In genomic region chr11:70547821-70548670, GRCh38 we compare ENCODE assay signal across 18 cellular contexts.
DNase-seq lines count a peak whose midpoint lies in the region; ATAC-seq and TF ChIP-seq lines count a peak whose summit lies in the region.
"Had no signal": no experiment of that assay in that cellular context is flagged by ENCODE, and none has a peak within 500 bp of the region (broad histone marks: within the 10 kb centered on the region; RNA-seq: fewer than 3 reads in every experiment).

No MANE protein-coding gene starts in this region.

- peak; percentile 44 for ATAC-seq in left lobe of liver
- ATAC-seq in GM18909 (IDR thresholded peaks at IDR 0.05; ENCODE audit: poor library complexity, unreplicated experiment) = no peak
- no peak for ATAC-seq in HG03159 (IDR thresholded peaks at IDR 0.05; ENCODE audit: unreplicated experiment)
- ATAC-seq: activated T-cell treated with anti-CD3 and anti-CD28 coated beads, Interleukin-2, amount 50 U/mL, for 72 hours; T-helper 17 cell had no signal

- no peak for TF ChIP-seq CTCF in RWPE1 (conservative IDR thresholded peaks at IDR 0.05; ENCODE audit: low read depth)

- in situ Hi-C loops in SK-MEL-5 (cut with HindIII; ENCODE audit: low pct_unique_long_range_greater_than_20kb, low sequenced_read_pairs) = no loop called here

- H3K27ac ChIP-seq in RWPE1 = no peak overlapping the region
- H3K27ac ChIP-seq: BLaER1 treated with 17β-estradiol and CSF1 and Interleukin-3, amounts not matched to agents 10 nM and 100 nM; Peyer's patch had no signal

- POLR2A ChIA-PET in RWPE1 (lab: Yijun Ruan, JAX; ENCODE audit: low non-redundant PET) = no interaction called here

- CTCF ChIA-PET in RWPE1 (lab: Yijun Ruan, JAX) = no interaction called here

- DNase-seq in DMS153 treated with DMSO at 0.1 percent for 48 hours (lab: John Stamatoyannopoulos, UW; ENCODE audit: unreplicated experiment) = peak; percentile 37
- DNase-seq in NCI-H1436 (lab: John Stamatoyannopoulos, UW) = peak; percentile 26
- peak; percentile 42 for DNase-seq in SK-MEL-5 (ENCODE audit: low read depth, low spot score)
- no peak for DNase-seq in left lobe of liver (ENCODE audit: low spot score)
- DNase-seq in RWPE1 (ENCODE audit: low spot score) = no peak
- DNase-seq in iPS-NIHi7 (ENCODE audit: extremely low spot score) = no peak
- DNase-seq: activated CD4-positive, alpha-beta T cell treated with anti-CD3 and anti-CD28 coated beads, Interleukin-2, amount 50 U/mL, for 1 hour; activated T-cell treated with anti-CD3 and anti-CD28 coated beads, Interleukin-2, amount 50 U/mL, for 72 hours; HCEC 1CT; head of caudate nucleus; kidney glomerular epithelial cell; NCI-H446; Peyer's patch; T-helper 17 cell; trophoblast cell had no signal

Comparison
In these comparisons a context has a peak if more than half of its experiments do, and no peak if none do; other contexts are left out.
1. DNase-seq: peak in DMS153 treated with DMSO at 0.1 percent for 48 hours (single experiment), NCI-H1436 (single experiment) and SK-MEL-5 (single experiment); none in left lobe of liver (single experiment), RWPE1 (single experiment) and iPS-NIHi7 (single experiment).